Comparison of ENCODE assay signal across 30 cellular contexts in genomic region chr2:163626208-163626607, GRCh38.
"Had no signal": no experiment of that assay in that cellular context is flagged by ENCODE, and none has a peak within 500 bp of the region (broad histone marks: within the 10 kb centered on the region; RNA-seq: fewer than 3 reads in every experiment).

No MANE protein-coding gene starts in this region.

- H3K9me3 ChIP-seq: SJCRH30 had no signal

- H3K36me3 ChIP-seq: brain microvascular endothelial cell, SJCRH30 had no signal

- H3K27ac ChIP-seq: brain microvascular endothelial cell, SJCRH30, SK-N-MC had no signal

- H3K4me1 ChIP-seq: SJCRH30 had no signal

- DNase-seq: activated CD4-positive, alpha-beta T cell treated with anti-CD3 and anti-CD28 coated beads, Interleukin-2, amount 10 ng/mL, durations not matched to agents 24 days and 14 days; activated CD4-positive, alpha-beta T cell treated with anti-CD3 and anti-CD28 coated beads, Interleukin-2, amount 50 U/mL, for 4 hours; activated CD8-positive, alpha-beta T cell treated with anti-CD3 and anti-CD28 coated beads for 36 hours; activated effector memory CD4-positive, alpha-beta T cell treated with anti-CD3 and anti-CD28 coated beads, Interleukin-2, amount 50 U/mL, for 16 hours; activated naive CD4-positive, alpha-beta T cell; activated naive CD4-positive, alpha-beta T cell treated with anti-CD3 and anti-CD28 coated beads, Interleukin-2, amount 50 U/mL, for 16 hours; activated naive CD8-positive, alpha-beta T cell treated with anti-CD3 and anti-CD28 coated beads for 36 hours; activated T-cell treated with anti-CD3 and anti-CD28 coated beads, Interleukin-2, amount 50 U/mL, for 1 hour; activated T-cell treated with anti-CD3 and anti-CD28 coated beads, Interleukin-2, amount 50 U/mL, for 72 hours; amniotic stem cell; aorta; brain microvascular endothelial cell; KG1; MM.1S; MV-4-11; NCI-H1092; NCI-H1436 treated with DMSO at 0.1 percent for 48 hours; NCI-H187; NCI-H2029 treated with DMSO at 0.1 percent for 48 hours; NCI-H2107; NCI-H2171; NCI-H510A; NCI-H526; NCI-H748 treated with DMSO at 0.1 percent for 48 hours; NK-92 treated with Interleukin-12 subunit alpha and Interleukin-12 subunit beta, amount 100 ng/mL, for 24 hours; SHP77; SJCRH30; T1000 had no signal

- H3K27me3 ChIP-seq: brain microvascular endothelial cell, SJCRH30 had no signal

- H3K4me3 ChIP-seq: SJCRH30, SK-N-MC had no signal

- ATAC-seq: activated CD8-positive, alpha-beta T cell treated with anti-CD3 and anti-CD28 coated beads for 36 hours; activated T-cell treated with anti-CD3 and anti-CD28 coated beads, Interleukin-2, amount 50 U/mL, for 72 hours; activated T-helper 17 cell treated with anti-CD3 and anti-CD28 coated beads, Interleukin-2, amount 50 U/mL, for 72 hours had no signal
